Comparison of ENCODE assay signal across 8 cellular contexts in genomic region chr11:46917109-46918086, GRCh38. TPM values are rescaled to one million over a fixed set of nuclear protein-coding genes. Genes with fewer than 3 reads are reported as not detected.
DNase-seq lines count a peak whose midpoint lies in the region; ATAC-seq, FAIRE-seq and TF ChIP-seq lines count a peak whose summit lies in the region.

No MANE protein-coding gene starts in this region.

- peaks cover 15% of the 10 kb centered on the region for H3K36me3 Mint-ChIP-seq in Caco-2 (ENCODE audit: insufficient read depth, unreplicated experiment)

- H3K4me1 Mint-ChIP-seq in Caco-2 (ENCODE audit: low read depth, unreplicated experiment), result peaks cover 20% of the 10 kb centered on the region

- H3K27me3 ChIP-seq in Caco-2 (replicated peaks; ENCODE audit: control insufficient read depth, insufficient read depth, low read length) (no peaks in the 10 kb centered on the region), Panc1 (ENCODE audit: control insufficient read depth, insufficient read depth, low read length) (no peaks in the 10 kb centered on the region), pancreas (no peaks in the 10 kb centered on the region)

- H3K4me1 ChIP-seq in Caco-2, result peaks cover 11% of the 10 kb centered on the region; the same call in 1 of the 2 replicates
- H3K4me1 ChIP-seq in Panc1 (ENCODE audit: control insufficient read depth, insufficient read depth, low read length), result peaks cover 26% of the 10 kb centered on the region
- H3K4me1 ChIP-seq in pancreas, result peaks cover 0 to 4% (median 0%) of the 10 kb centered on the region in 3 donors

- H3K9me3 Mint-ChIP-seq in Caco-2 (ENCODE audit: unreplicated experiment), result no peaks in the 10 kb centered on the region

- TF ChIP-seq CTCF in Caco-2 (IDR thresholded peaks at IDR 0.05; ENCODE audit: insufficient read depth in 1 of 2, low read depth in 1 of 2, low read length in 1 of 2, severe bottlenecking in 1 of 2, unreplicated experiment in 1 of 2) (no peak), Panc1 (IDR thresholded peaks at IDR 0.05) (no peak), pancreas (IDR thresholded peaks at IDR 0.05) (no peak)

- 1% methylated on average over 49 to 55 of the region's 55 CpGs for WGBS in pancreas, 2 donors

- peak; percentile 10 for ATAC-seq in Panc1
- ATAC-seq in pancreas, result peak; percentile 4 to 24 (median 4)
- no peak for ATAC-seq in HG03571 (IDR thresholded peaks at IDR 0.05; ENCODE audit: unreplicated experiment)

- POLR2A ChIA-PET in Caco-2 (lab: Charles Lee) (interaction anchor here (0.7 kb wide), 1 partner anchor 19 kb away, joined by 3 read pairs; the partner anchor contains the start of gene CSTPP1), Panc1 (lab: Charles Lee) (no interaction called here)

- DNase-seq in Caco-2 (no peak), Panc1 (ENCODE audit: low read depth, low spot score) (no peak), epithelial cell of prostate (ENCODE audit: low read depth, low spot score) (no peak), pancreas (peak in 1 of 6 donors; percentile 69), NCI-H1048 (lab: John Stamatoyannopoulos, UW) (no peak), occipital lobe (lab: John Stamatoyannopoulos, UW) (no peak), NCI-H524 (lab: John Stamatoyannopoulos, UW) (no peak)

- H3K27me3 Mint-ChIP-seq in Caco-2 (ENCODE audit: insufficient read depth, unreplicated experiment), result no peaks in the 10 kb centered on the region

- CTCF ChIA-PET in Caco-2 (lab: Charles Lee) (interaction anchor here (0.8 to 2.9 kb wide), 10 partner anchors 11 to 245 kb away, joined by 3 to 19 read pairs (median 4); partner anchors contain the start of gene CSTPP1), Panc1 (lab: Charles Lee) (interaction anchor here (0.7 to 2.0 kb wide), 2 partner anchors 235 to 276 kb away, joined by 4 to 23 read pairs; no protein-coding TSS in a partner anchor)

- H3K4me3 ChIP-seq in Caco-2 (ENCODE audit: low read depth, low read length) (peak overlapping the region; percentile 74), Panc1 (ENCODE audit: low read depth in 2 of 2, low read length in 2 of 2) (peak overlapping the region; percentile 52 to 59), pancreas (peak overlapping the region; percentile 61 to 79 (median 63))

- H3K36me3 ChIP-seq in Caco-2 (ENCODE audit: control insufficient read depth, insufficient read depth, low read length) (no peaks in the 10 kb centered on the region), Panc1 (ENCODE audit: control insufficient read depth, insufficient read depth, low read length) (no peaks in the 10 kb centered on the region), pancreas (no peaks in the 10 kb centered on the region)

- H3K27ac Mint-ChIP-seq in Caco-2 (ENCODE audit: unreplicated experiment), result peak overlapping the region; percentile 65

- no peaks in the 10 kb centered on the region for H3K9me3 ChIP-seq in Caco-2
- H3K9me3 ChIP-seq in Panc1 (ENCODE audit: control insufficient read depth, insufficient read depth, low read depth, low read length), result no peaks in the 10 kb centered on the region
- no peaks in the 10 kb centered on the region for H3K9me3 ChIP-seq in pancreas

- H3K4me3 Mint-ChIP-seq in Caco-2 (ENCODE audit: unreplicated experiment), result peak overlapping the region; percentile 88

- FAIRE-seq in pancreas (lab: Jason Lieb, UNC), result no peak

- in situ Hi-C loops in Panc1 (cut with HindIII; ENCODE audit: low pct_unique_long_range_greater_than_20kb, low sequenced_read_pairs), result no loop called here

- intact Hi-C loops in Caco-2 (cut with micrococcal nuclease; ENCODE audit: unreplicated experiment) (no loop called here), Panc1 (cut with micrococcal nuclease; ENCODE audit: unreplicated experiment) (no loop called here), pancreas (cut with DNase I) (no loop called here)

- BruUV-seq in Caco-2 (replicated peaks; lab: Mats Ljungman, UMichigan), result no TSS peak
- no TSS peak for BruUV-seq in Panc1 (replicated peaks; lab: Mats Ljungman, UMichigan)

- H3K27ac ChIP-seq in Panc1 (ENCODE audit: low read length), result peak overlapping the region; percentile 53
- H3K27ac ChIP-seq in epithelial cell of prostate, result peak overlapping the region; percentile 35
- peak overlapping the region in 2 of 4 donors; percentile 16 to 33 for H3K27ac ChIP-seq in pancreas

RNA-seq across cellular contexts. Expression of gene LRP4, which starts 1.0 kb away (rescaled TPM):
- 9.3 and 11.1 TPM in 2 replicates for total RNA-seq in Caco-2 (2022)
- total RNA-seq in Panc1 (2021; ENCODE audit: unreplicated experiment), result 11.7 TPM
- 8.8 TPM for polyA plus RNA-seq in Panc1 (2012; ENCODE audit: insufficient read length)
- 10 to 100 TPM in 3 of 6 donors, 1 to 10 TPM in 3; 1.3 to 27.0 (median 9.4) TPM for total RNA-seq in pancreas
- polyA plus RNA-seq in pancreas, result 10 to 100 TPM in 1 of 2 donors, 1 to 10 TPM in 1; 3.1 to 19.1 TPM
- total RNA-seq in occipital lobe, result 8.3 TPM

RNA-seq across cellular contexts. Expression of gene CSTPP1, which starts 19.2 kb away (rescaled TPM):
- total RNA-seq in Caco-2 (2022) (19.8 and 22.9 TPM in 2 replicates), Panc1 (2021; ENCODE audit: unreplicated experiment) (29.0 TPM), pancreas (10 to 100 TPM in 4 of 6 donors, 1 to 10 TPM in 2; 9.7 to 23.6 (median 12.2) TPM), occipital lobe (42.6 TPM)
- polyA plus RNA-seq in Panc1 (2012; ENCODE audit: insufficient read length), result 37.3 TPM
- 10 to 100 TPM; 14.9 to 21.3 TPM for polyA plus RNA-seq in pancreas
